Comparison of ENCODE assay signal across 21 cellular contexts in the genomic region with DNA sequence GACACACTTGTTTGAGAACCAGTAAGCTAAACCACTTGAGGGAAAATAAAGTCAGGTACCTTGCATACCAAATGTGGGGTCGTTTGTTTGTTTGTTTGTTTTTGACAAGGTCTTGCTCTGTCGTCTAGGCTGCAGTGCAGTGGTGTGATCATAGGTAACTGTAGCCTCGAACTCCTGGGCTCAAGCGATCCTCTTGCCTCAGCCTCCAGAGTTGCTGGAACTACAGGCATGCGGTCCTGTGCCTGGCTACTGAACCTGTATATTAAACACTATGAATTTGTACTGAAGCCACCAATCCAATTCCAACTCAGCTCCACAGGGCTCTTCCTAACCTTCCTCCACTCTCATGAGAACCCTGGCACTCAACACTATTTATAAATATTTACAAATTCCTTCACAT.
"Had no signal": no experiment of that assay in that cellular context is flagged by ENCODE, and none has a peak within 500 bp of the region (broad histone marks: within the 10 kb centered on the region; RNA-seq: fewer than 3 reads in every experiment).

No MANE protein-coding gene starts in this region.

- H3K36me3 ChIP-seq: neural progenitor cell had no signal

- H3K9me3 Mint-ChIP-seq: natural killer cell treated with Interleukin-12 subunit alpha and Interleukin-12 subunit beta and Interleukin-15 and Interleukin-18, amount 100 ng/mL, for 72 hours; neural progenitor cell had no signal

- H3K9me3 ChIP-seq: suprapubic skin, tibial nerve had no signal

- H3K27me3 Mint-ChIP-seq: natural killer cell treated with Interleukin-12 subunit alpha and Interleukin-12 subunit beta and Interleukin-15 and Interleukin-18, amount 100 ng/mL, for 72 hours had no signal

- H3K9ac ChIP-seq: neural progenitor cell, parathyroid adenoma had no signal

- H3K4me3 Mint-ChIP-seq: natural killer cell treated with Interleukin-12 subunit alpha and Interleukin-12 subunit beta and Interleukin-15 and Interleukin-18, amount 100 ng/mL, for 72 hours; neural progenitor cell had no signal

- H3K27ac ChIP-seq: coronary artery, neural progenitor cell, parathyroid adenoma, spleen, suprapubic skin had no signal

- H2AFZ ChIP-seq: neural progenitor cell, parathyroid adenoma had no signal

- H3K27me3 ChIP-seq: neural progenitor cell, spleen, suprapubic skin, tibial nerve had no signal

- H3K27ac Mint-ChIP-seq: neural progenitor cell had no signal

- DNase-seq: effector CD4-positive, alpha-beta T cell; foreskin melanocyte; hippocampal formation; left colon; left ventricle myocardium superior; mesenchymal stem cell; midbrain; nucleus accumbens; spleen; stimulated activated CD4-positive, alpha-beta T cell treated with anti-CD3 and anti-CD28 coated beads, Interleukin-15, amount 100 ng/mL, for 24 hours; stimulated activated CD4-positive, alpha-beta T cell treated with anti-CD3 and anti-CD28 coated beads, Interleukin-1b, Interleukin-23, amount 100 ng/mL, for 48 hours; stimulated activated CD4-positive, alpha-beta T cell treated with anti-CD3 and anti-CD28 coated beads, Interleukin-4, amount 100 ng/mL, for 24 hours; stimulated activated naive CD4-positive, alpha-beta T cell treated with Interleukin-2 at 50 U/mL for 16 hours had no signal

- ATAC-seq: left ventricle myocardium superior; natural killer cell treated with Interleukin-12 subunit alpha and Interleukin-12 subunit beta and Interleukin-15 and Interleukin-18, amount 100 ng/mL, for 72 hours; sciatic nerve had no signal

- H3K4me2 ChIP-seq: neural progenitor cell had no signal

- H3K4me3 ChIP-seq: coronary artery, lung, neural progenitor cell, spleen, suprapubic skin, tibial nerve had no signal

- H3K4me1 ChIP-seq: parathyroid adenoma, spleen, suprapubic skin, tibial nerve had no signal
